Comparison of ENCODE assay signal across 13 cellular contexts in genomic region chr9:68577778-68578591, GRCh38.
DNase-seq lines count a peak whose midpoint lies in the region; ATAC-seq lines count a peak whose summit lies in the region.
"Had no signal": no experiment of that assay in that cellular context is flagged by ENCODE, and none has a peak within 500 bp of the region (broad histone marks: within the 10 kb centered on the region; RNA-seq: fewer than 3 reads in every experiment).

No MANE protein-coding gene starts in this region.

- H3K4me1 Mint-ChIP-seq in stimulated activated memory B cell treated with anti-CD40 and anti-IgM and Interleukin-4, amounts not matched to agents 10 μg/mL and 1 μg/mL and 100 μg/mL, for 72 hours = peaks cover 34% of the 10 kb centered on the region
- H3K4me1 Mint-ChIP-seq: activated CD4-positive, alpha-beta T cell treated with anti-CD3 and anti-CD28 coated beads for 36 hours had no signal

- DNase-seq in pons (ENCODE audit: low spot score) (no peak), KG1 (lab: John Stamatoyannopoulos, UW) (no peak), NCI-H2227 (lab: John Stamatoyannopoulos, UW; ENCODE audit: unreplicated experiment) (no peak)
- DNase-seq: activated CD4-positive, alpha-beta T cell treated with anti-CD3 and anti-CD28 coated beads for 36 hours; DND-41; hippocampal formation; NCI-H1105 treated with DMSO at 0.1 percent for 48 hours had no signal

- no peaks in the 10 kb centered on the region for H3K36me3 Mint-ChIP-seq in stimulated activated memory B cell treated with anti-CD40 and anti-IgM and Interleukin-4, amounts not matched to agents 10 μg/mL and 1 μg/mL and 100 μg/mL, for 72 hours
- H3K36me3 Mint-ChIP-seq: activated naive CD8-positive, alpha-beta T cell had no signal

- peak; percentile 83 for ATAC-seq in GM19035 (IDR thresholded peaks at IDR 0.05; ENCODE audit: unreplicated experiment)
- peak; percentile 87 for ATAC-seq in HG02610 (IDR thresholded peaks at IDR 0.05; ENCODE audit: unreplicated experiment)
- ATAC-seq in HG03439 (IDR thresholded peaks at IDR 0.05; ENCODE audit: unreplicated experiment) = peak; percentile 69
- ATAC-seq in stimulated activated memory B cell treated with anti-CD40 and anti-IgM and Interleukin-4, amounts not matched to agents 10 μg/mL and 1 μg/mL and 100 μg/mL, for 72 hours = peak; percentile 95
- ATAC-seq: activated CD4-positive, alpha-beta T cell treated with anti-CD3 and anti-CD28 coated beads for 36 hours; HCT116 had no signal

- peak overlapping the region; percentile 86 for H3K27ac Mint-ChIP-seq in stimulated activated memory B cell treated with anti-CD40 and anti-IgM and Interleukin-4, amounts not matched to agents 10 μg/mL and 1 μg/mL and 100 μg/mL, for 72 hours
- H3K27ac Mint-ChIP-seq: activated CD4-positive, alpha-beta T cell treated with anti-CD3 and anti-CD28 coated beads for 36 hours; activated naive CD8-positive, alpha-beta T cell had no signal

- H3K27me3 Mint-ChIP-seq in stimulated activated memory B cell treated with anti-CD40 and anti-IgM and Interleukin-4, amounts not matched to agents 10 μg/mL and 1 μg/mL and 100 μg/mL, for 72 hours = no peaks in the 10 kb centered on the region

- no peaks in the 10 kb centered on the region for H3K9me3 Mint-ChIP-seq in stimulated activated memory B cell treated with anti-CD40 and anti-IgM and Interleukin-4, amounts not matched to agents 10 μg/mL and 1 μg/mL and 100 μg/mL, for 72 hours

- H3K4me3 Mint-ChIP-seq in stimulated activated memory B cell treated with anti-CD40 and anti-IgM and Interleukin-4, amounts not matched to agents 10 μg/mL and 1 μg/mL and 100 μg/mL, for 72 hours = peak overlapping the region; percentile 40
- H3K4me3 Mint-ChIP-seq: activated CD4-positive, alpha-beta T cell treated with anti-CD3 and anti-CD28 coated beads for 36 hours; activated naive CD8-positive, alpha-beta T cell had no signal
